In the genomic region with DNA sequence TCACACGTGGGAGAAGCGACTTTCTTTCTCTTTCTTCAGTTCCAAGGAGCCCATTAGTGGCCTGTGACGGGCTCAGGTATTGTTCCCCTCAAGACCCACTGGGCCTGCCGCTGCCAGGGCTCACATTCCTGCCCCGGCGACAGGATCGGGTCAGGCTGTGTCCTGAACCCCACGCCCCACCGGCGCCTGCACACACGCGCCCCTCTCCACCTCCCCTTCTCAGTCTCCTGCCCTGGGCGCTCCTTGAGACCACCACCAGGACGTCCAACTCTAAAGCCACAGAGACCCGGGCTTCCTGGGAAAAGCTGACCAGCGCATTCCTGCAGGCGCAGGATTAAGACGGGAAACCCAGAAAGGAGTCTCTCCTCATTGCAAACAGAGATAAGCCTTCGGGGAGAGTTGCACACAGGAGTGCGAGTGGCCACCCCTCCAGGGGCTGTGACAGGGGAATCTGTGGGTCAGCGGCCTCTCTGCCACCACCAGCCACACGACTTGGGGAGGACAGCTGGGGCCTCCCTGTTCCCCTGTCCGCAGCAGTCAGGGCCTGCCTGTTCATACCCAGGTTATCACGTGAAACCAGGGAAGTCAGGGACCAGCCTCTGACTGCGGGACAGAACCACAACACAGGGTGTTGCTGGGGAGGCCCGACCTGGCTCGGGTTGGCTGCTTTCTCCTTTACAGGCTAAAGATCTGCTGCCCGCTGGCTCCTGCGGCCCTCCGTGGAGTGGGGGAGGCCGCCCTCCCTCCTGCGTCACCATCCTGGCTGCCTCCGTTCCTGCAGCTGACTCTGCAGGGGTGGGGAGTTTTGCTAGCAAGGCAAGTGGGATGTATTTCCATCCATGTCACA, we compare ENCODE assay signal across 12 cellular contexts.
DNase-seq lines count a peak whose midpoint lies in the region; ATAC-seq and TF ChIP-seq lines count a peak whose summit lies in the region.
"Had no signal": no experiment of that assay in that cellular context is flagged by ENCODE, and none has a peak within 500 bp of the region (broad histone marks: within the 10 kb centered on the region; RNA-seq: fewer than 3 reads in every experiment).

No MANE protein-coding gene starts in this region.

- H3K4me3 Mint-ChIP-seq in CD8-positive, alpha-beta memory T cell, result no peak overlapping the region
- H3K4me3 Mint-ChIP-seq in progenitor cell of endocrine pancreas (ENCODE audit: low read depth), result no peak overlapping the region
- H3K4me3 Mint-ChIP-seq: activated naive CD8-positive, alpha-beta T cell treated with anti-CD3 and anti-CD28 coated beads, Interleukin-2, amount 10 ng/mL, durations not matched to agents 7 days and 5 days had no signal

- 86% methylated on average over 33 of the region's 33 CpGs for WGBS in prostate gland

- no peaks in the 10 kb centered on the region for H3K36me3 Mint-ChIP-seq in CD8-positive, alpha-beta memory T cell
- H3K36me3 Mint-ChIP-seq in progenitor cell of endocrine pancreas (ENCODE audit: insufficient read depth), result no peaks in the 10 kb centered on the region
- H3K36me3 Mint-ChIP-seq: activated naive CD8-positive, alpha-beta T cell treated with anti-CD3 and anti-CD28 coated beads, Interleukin-2, amount 10 ng/mL, durations not matched to agents 7 days and 5 days had no signal

- POLR2A ChIA-PET in CD8-positive, alpha-beta memory T cell (lab: Charles Lee), result no interaction called here

- TF ChIP-seq POLR2A in prostate gland (IDR thresholded peaks at IDR 0.05), result no peak

- CTCF ChIA-PET in CD8-positive, alpha-beta memory T cell (lab: Charles Lee), result no interaction called here

- no peaks in the 10 kb centered on the region for H3K27me3 ChIP-seq in CD8-positive, alpha-beta memory T cell (ENCODE audit: insufficient read depth, low read length, poor library complexity, severe bottlenecking)
- H3K27me3 ChIP-seq in kidney epithelial cell (ENCODE audit: control insufficient read depth, insufficient read depth, low read length) (peaks cover 20% of the 10 kb centered on the region), prostate gland (replicated peaks; ENCODE audit: insufficient read depth) (no peaks in the 10 kb centered on the region)

- peak overlapping the region; percentile 4 for H3K27ac ChIP-seq in CD8-positive, alpha-beta memory T cell (ENCODE audit: low read depth, low read length)
- peak overlapping the region; percentile 83 for H3K27ac ChIP-seq in caudate nucleus (ENCODE audit: low read depth, low read length)
- no peak overlapping the region for H3K27ac ChIP-seq in prostate gland

- ATAC-seq in GM21447 (IDR thresholded peaks at IDR 0.05; ENCODE audit: unreplicated experiment), result no peak

- H3K4me3 ChIP-seq in CD8-positive, alpha-beta memory T cell (ENCODE audit: low read length), result no peak overlapping the region
- H3K4me3 ChIP-seq in kidney epithelial cell (ENCODE audit: low read depth, low read length), result peak overlapping the region; percentile 27
- H3K4me3 ChIP-seq in prostate gland, result no peak overlapping the region

- H3K9me3 ChIP-seq in CD8-positive, alpha-beta memory T cell (ENCODE audit: low read length), result no peaks in the 10 kb centered on the region
- H3K9me3 ChIP-seq in prostate gland, result no peaks in the 10 kb centered on the region

- intact Hi-C loops in prostate gland (cut with DNase I), result no loop called here

- H3K36me3 ChIP-seq in CD8-positive, alpha-beta memory T cell (ENCODE audit: insufficient read depth, low read length), result no peaks in the 10 kb centered on the region
- H3K36me3 ChIP-seq in kidney epithelial cell (ENCODE audit: control insufficient read depth, insufficient read depth, low read length) (no peaks in the 10 kb centered on the region), prostate gland (no peaks in the 10 kb centered on the region)

- no peaks in the 10 kb centered on the region for H3K4me1 ChIP-seq in CD8-positive, alpha-beta memory T cell (ENCODE audit: insufficient read depth, low read length)
- H3K4me1 ChIP-seq in prostate gland (replicated peaks), result no peaks in the 10 kb centered on the region

- DNase-seq in CD8-positive, alpha-beta memory T cell, result no peak
- DNase-seq in caudate nucleus (lab: John Stamatoyannopoulos, UW) (peak in 51 of 61 donors; percentile 18 to 82 (median 60)), kidney epithelial cell (ENCODE audit: low read depth) (no peak), progenitor cell of endocrine pancreas (ENCODE audit: low spot score, unreplicated experiment) (no peak), GM13977 (ENCODE audit: low spot score) (no peak), NCI-H526 (lab: John Stamatoyannopoulos, UW) (no peak), prostate gland (ENCODE audit: low spot score) (no peak)
- DNase-seq: activated naive CD8-positive, alpha-beta T cell treated with anti-CD3 and anti-CD28 coated beads, Interleukin-2, amount 10 ng/mL, durations not matched to agents 7 days and 5 days; erythroblast; NCI-H1092; stimulated activated CD4-positive, alpha-beta T cell treated with anti-CD3 and anti-CD28 coated beads, Interleukin-4, amount 100 ng/mL, for 24 hours had no signal

- H3K9me3 Mint-ChIP-seq in CD8-positive, alpha-beta memory T cell, result no peaks in the 10 kb centered on the region
- no peaks in the 10 kb centered on the region for H3K9me3 Mint-ChIP-seq in progenitor cell of endocrine pancreas (ENCODE audit: low read depth)
- H3K9me3 Mint-ChIP-seq: activated naive CD8-positive, alpha-beta T cell treated with anti-CD3 and anti-CD28 coated beads, Interleukin-2, amount 10 ng/mL, durations not matched to agents 7 days and 5 days had no signal

- no peak overlapping the region for H3K27ac Mint-ChIP-seq in CD8-positive, alpha-beta memory T cell
- H3K27ac Mint-ChIP-seq in progenitor cell of endocrine pancreas, result peak overlapping the region; percentile 28
- H3K27ac Mint-ChIP-seq: activated naive CD8-positive, alpha-beta T cell treated with anti-CD3 and anti-CD28 coated beads, Interleukin-2, amount 10 ng/mL, durations not matched to agents 7 days and 5 days had no signal

- in situ Hi-C loops in GM13977 (cut with MboI; ENCODE audit: low pct_unique_long_range_greater_than_20kb, low sequenced_read_pairs, unreplicated experiment), result loop anchor here (25.0 kb wide), 1 partner anchor 376 kb away; no protein-coding TSS in a partner anchor

- no peaks in the 10 kb centered on the region for H3K4me1 Mint-ChIP-seq in CD8-positive, alpha-beta memory T cell
- H3K4me1 Mint-ChIP-seq in progenitor cell of endocrine pancreas (ENCODE audit: low read depth), result peaks cover 8% of the 10 kb centered on the region

- TF ChIP-seq CTCF in kidney epithelial cell (IDR thresholded peaks at IDR 0.05; ENCODE audit: insufficient read depth, low read length, poor library complexity, severe bottlenecking) (no peak), progenitor cell of endocrine pancreas (IDR thresholded peaks at IDR 0.05; ENCODE audit: unreplicated experiment) (no peak), GM13977 (IDR thresholded peaks at IDR 0.05; ENCODE audit: extremely low read depth, insufficient read depth, missing control alignments) (no peak), prostate gland (IDR thresholded peaks at IDR 0.05) (no peak)

- H3K27me3 Mint-ChIP-seq in CD8-positive, alpha-beta memory T cell, result peaks cover 28 to 35% of the 10 kb centered on the region in 2 donors
- H3K27me3 Mint-ChIP-seq in progenitor cell of endocrine pancreas, result peaks cover 40% of the 10 kb centered on the region

Comparison
In these comparisons a context has a peak if more than half of its experiments do, and no peak if none do; other contexts are left out.
1. DNase-seq: peak in caudate nucleus (51 of 61); none in CD8-positive, alpha-beta memory T cell (0 of 5), kidney epithelial cell (single experiment), progenitor cell of endocrine pancreas (single experiment), GM13977 (single experiment), NCI-H526 (0 of 2) and prostate gland (single experiment).
2. H3K27ac ChIP-seq: peak in CD8-positive, alpha-beta memory T cell (single experiment) and caudate nucleus (single experiment); none in prostate gland (0 of 2).